ENCODE assay signal across 16 cellular contexts in genomic region chr13:110498327-110498726, GRCh38.
DNase-seq lines count a peak whose midpoint lies in the region; ATAC-seq and TF ChIP-seq lines count a peak whose summit lies in the region.
"Had no signal": no experiment of that assay in that cellular context is flagged by ENCODE, and none has a peak within 500 bp of the region (broad histone marks: within the 10 kb centered on the region; RNA-seq: fewer than 3 reads in every experiment).

No MANE protein-coding gene starts in this region.

- TF ChIP-seq CTCF in HEK293 (tag by site-specific recombination; IDR thresholded peaks at IDR 0.05) (no peak), smooth muscle cell (IDR thresholded peaks at IDR 0.05; ENCODE audit: borderline replicate concordance, insufficient read depth, poor library complexity, severe bottlenecking) (no peak)

- H3K4me2 ChIP-seq in mesenchymal stem cell (ENCODE audit: low read length, poor library complexity, severe bottlenecking) (no peak overlapping the region), smooth muscle cell (no peak overlapping the region)

- H3K79me1 ChIP-seq in mesenchymal stem cell (replicated peaks; ENCODE audit: low read length, poor library complexity, severe bottlenecking): peaks cover 21% of the 10 kb centered on the region

- peaks cover 69% of the 10 kb centered on the region for H3F3A ChIP-seq in smooth muscle cell (ENCODE audit: low read depth)

- peaks cover 86% of the 10 kb centered on the region for H4K20me1 ChIP-seq in smooth muscle cell (ENCODE audit: low read depth)

- peak overlapping the region in 1 of 2 experiments; percentile 69 for H3K14ac ChIP-seq in mesenchymal stem cell (ENCODE audit: low read length in 2 of 2)

- H3K79me2 ChIP-seq in smooth muscle cell (ENCODE audit: low read depth): peaks cover 4% of the 10 kb centered on the region

- H3K9me3 ChIP-seq in HEK293 (ENCODE audit: control insufficient read depth, insufficient read depth, low read depth, low read length): no peaks in the 10 kb centered on the region
- peaks cover 9% of the 10 kb centered on the region for H3K9me3 ChIP-seq in mesenchymal stem cell (ENCODE audit: control insufficient read depth, low read length)
- no peaks in the 10 kb centered on the region for H3K9me3 ChIP-seq in smooth muscle cell (replicated peaks; ENCODE audit: low read depth)
- H3K9me3 ChIP-seq: Peyer's patch had no signal

- H3K27ac ChIP-seq in HEK293 (ENCODE audit: extremely low read depth, low read depth, low read length) (no peak overlapping the region), mesenchymal stem cell (ENCODE audit: low read length, poor library complexity, severe bottlenecking) (peak overlapping the region; percentile 26), smooth muscle cell (ENCODE audit: low read depth) (peak overlapping the region; percentile 80)
- H3K27ac ChIP-seq: Peyer's patch had no signal

- ATAC-seq in left lobe of liver: no peak
- no peak for ATAC-seq in activated CD4-positive, CD25-positive, alpha-beta regulatory T cell treated with anti-CD3 and anti-CD28 coated beads, Interleukin-2, amount 50 U/mL, for 24 hours
- ATAC-seq: K562, Right ventricle myocardium inferior had no signal

- no peak overlapping the region for H2BK5ac ChIP-seq in mesenchymal stem cell (ENCODE audit: low read depth, low read length, poor library complexity, severe bottlenecking)

- no peak overlapping the region for H2BK120ac ChIP-seq in mesenchymal stem cell (ENCODE audit: low read depth, low read length)

- peak overlapping the region; percentile 36 for H4K91ac ChIP-seq in mesenchymal stem cell (ENCODE audit: low read length)

- no peak overlapping the region for H3K9ac ChIP-seq in mesenchymal stem cell (ENCODE audit: low read length)
- H3K9ac ChIP-seq in smooth muscle cell (ENCODE audit: low read depth): no peak overlapping the region

- H3K36me3 ChIP-seq in HEK293 (ENCODE audit: control insufficient read depth in 2 of 2, insufficient read depth in 1 of 2, low read length in 2 of 2) (peaks cover 0 to 52% of the 10 kb centered on the region in 2 experiments; a peak in 1 of 3 replicates), mesenchymal stem cell (ENCODE audit: control insufficient read depth in 1 of 2, insufficient read depth in 2 of 2, low read depth in 1 of 2, low read length in 2 of 2) (peaks cover 70 to 74% of the 10 kb centered on the region in 2 experiments), smooth muscle cell (ENCODE audit: low read depth) (peaks cover 31% of the 10 kb centered on the region)

- peak overlapping the region in 1 of 2 experiments; percentile 19 for H3K18ac ChIP-seq in mesenchymal stem cell (ENCODE audit: low read depth in 1 of 2, low read length in 2 of 2)

- no peak overlapping the region for H3K23ac ChIP-seq in mesenchymal stem cell (ENCODE audit: low read length in 2 of 2)

- no peak overlapping the region for H4K8ac ChIP-seq in mesenchymal stem cell (ENCODE audit: low read length)

- H2BK12ac ChIP-seq in mesenchymal stem cell (ENCODE audit: low read length in 2 of 2): no peak overlapping the region

- H3K4ac ChIP-seq in mesenchymal stem cell (ENCODE audit: low read depth in 1 of 2, low read length in 2 of 2): no peak overlapping the region

- H3K4me1 ChIP-seq in HEK293 (ENCODE audit: control insufficient read depth, insufficient read depth, low read length) (0 out of 2 replicates have a peak, but pooled peaks cover 3% of the 10 kb centered on the region), mesenchymal stem cell (ENCODE audit: control insufficient read depth, insufficient read depth, low read depth, low read length) (peaks cover 10% of the 10 kb centered on the region), smooth muscle cell (ENCODE audit: low read depth) (peaks cover 3% of the 10 kb centered on the region)
- H3K4me1 ChIP-seq: Peyer's patch had no signal

- POLR2A ChIA-PET in HEK293 (lab: Yijun Ruan, JAX): no interaction called here

- 83% methylated on average over 5 of the region's 5 CpGs for WGBS in mesenchymal stem cell
- 84% methylated on average over 5 of the region's 5 CpGs for WGBS in smooth muscle cell (ENCODE audit: low lambda C conversion rate)

- H3K4me3 ChIP-seq in HEK293 (ENCODE audit: low read depth, low read length) (no peak overlapping the region), mesenchymal stem cell (ENCODE audit: insufficient read depth in 1 of 2, low read depth in 1 of 2, low read length in 2 of 2) (no peak overlapping the region), smooth muscle cell (no peak overlapping the region)
- H3K4me3 ChIP-seq: K562, Peyer's patch had no signal

- CTCF ChIA-PET in HEK293 (lab: Yijun Ruan, JAX): interaction anchor here (0.9 kb wide), 1 partner anchor 1498 kb away, joined by 3 read pairs; no protein-coding TSS in a partner anchor

- DNase-seq in amniotic epithelial cell (ENCODE audit: low read depth) (peak; percentile 86), mesenchymal stem cell (peak; percentile 58), smooth muscle cell (lab: John Stamatoyannopoulos, UW; ENCODE audit: unreplicated experiment) (no peak), NCI-H774 (lab: John Stamatoyannopoulos, UW) (no peak), left lobe of liver (ENCODE audit: low spot score) (no peak)
- DNase-seq: MM.1S, NCI-H1092, NCI-H146, NCI-H2029, NCI-H2227 treated with DMSO at 0.1 percent for 48 hours, NCI-H510A, Peyer's patch had no signal

- peak overlapping the region; percentile 28 for H2AK5ac ChIP-seq in mesenchymal stem cell (ENCODE audit: low read length, severe bottlenecking)

- no peak overlapping the region for H2AFZ ChIP-seq in mesenchymal stem cell (ENCODE audit: low read depth, low read length)
- H2AFZ ChIP-seq in smooth muscle cell (ENCODE audit: low read depth): no peak overlapping the region

- H3K27me3 ChIP-seq in mesenchymal stem cell (ENCODE audit: control insufficient read depth in 1 of 2, insufficient read depth in 1 of 2, low read length in 2 of 2) (no peaks in the 10 kb centered on the region), smooth muscle cell (ENCODE audit: low read depth) (no peaks in the 10 kb centered on the region)
- H3K27me3 ChIP-seq: Peyer's patch had no signal

- H2BK15ac ChIP-seq in mesenchymal stem cell (ENCODE audit: low read depth, poor library complexity, severe bottlenecking): no peak overlapping the region

TF ChIP-seq in HEK293, 187 proteins besides CTCF, POLR2A, EP300 and RAD21:
- TF ChIP-seq ZBTB21 (tag by site-specific recombination; IDR thresholded peaks at IDR 0.05) (no peak), SETDB1 (IDR thresholded peaks at IDR 0.05; ENCODE audit: insufficient read length, low read length) (no peak), ZNF324 (tag by site-specific recombination; IDR thresholded peaks at IDR 0.05) (no peak), ZNF16 (tag by site-specific recombination; IDR thresholded peaks at IDR 0.05; ENCODE audit: low read depth) (no peak), ZNF501 (tag by site-specific recombination; IDR thresholded peaks at IDR 0.05) (no peak), ZNF596 (tag by site-specific recombination; IDR thresholded peaks at IDR 0.05) (no peak), ZNF664 (tag by site-specific recombination; IDR thresholded peaks at IDR 0.05) (peak; percentile 59; the same call in 1 of the 2 replicates)
TF ChIP-seq in HEK293: peak in this region for 1.

Comparison
In these comparisons a context has a peak if more than half of its experiments do, and no peak if none do; other contexts are left out.
1. DNase-seq: peak in amniotic epithelial cell (single experiment) and mesenchymal stem cell (single experiment); none in smooth muscle cell (single experiment), NCI-H774 (single experiment) and left lobe of liver (single experiment).